Comparison of ENCODE assay signal across 1 cellular context in genomic region chr9:79569814-79570448, GRCh38.
TF ChIP-seq lines count a peak whose summit lies in the region.

No MANE protein-coding gene starts in this region.

TF ChIP-seq in HepG2, 621 proteins besides CTCF, POLR2A, EP300 and RAD21 (continued from another document):
- no peak for TF ChIP-seq ZBTB40 (IDR thresholded peaks at IDR 0.05)
- no peak for TF ChIP-seq ZBTB40 (CRISPR knock-in tag; IDR thresholded peaks at IDR 0.05)
- TF ChIP-seq NR2C2 (CRISPR knock-in tag; IDR thresholded peaks at IDR 0.05; ENCODE audit: borderline replicate concordance): no peak
- no peak for TF ChIP-seq ZNF3 (CRISPR knock-in tag; IDR thresholded peaks at IDR 0.05)
- no peak for TF ChIP-seq CENPBD1 (CRISPR knock-in tag; IDR thresholded peaks at IDR 0.05; ENCODE audit: borderline replicate concordance, low read depth)
- TF ChIP-seq CENPX (CRISPR knock-in tag; IDR thresholded peaks at IDR 0.05): no peak
- TF ChIP-seq ZNF281 (CRISPR knock-in tag; IDR thresholded peaks at IDR 0.05; ENCODE audit: borderline replicate concordance): no peak
- TF ChIP-seq KDM1A (CRISPR knock-in tag; IDR thresholded peaks at IDR 0.05): no peak
- TF ChIP-seq POLR2G (IDR thresholded peaks at IDR 0.05; ENCODE audit: low read depth, low read length): no peak
- no peak for TF ChIP-seq NFAT5 (CRISPR knock-in tag; IDR thresholded peaks at IDR 0.05)
- TF ChIP-seq ZBTB21 (CRISPR knock-in tag; IDR thresholded peaks at IDR 0.05): no peak
- TF ChIP-seq SIN3A (IDR thresholded peaks at IDR 0.05; ENCODE audit: borderline replicate concordance, low read depth, low read length): no peak
- TF ChIP-seq ZSCAN12 (CRISPR knock-in tag; IDR thresholded peaks at IDR 0.05): no peak
